25 cellular contexts compared by ENCODE assay signal in genomic region chr13:112776354-112776753, GRCh38.
"Had no signal": no experiment of that assay in that cellular context is flagged by ENCODE, and none has a peak within 500 bp of the region (broad histone marks: within the 10 kb centered on the region; RNA-seq: fewer than 3 reads in every experiment).

No MANE protein-coding gene starts in this region.

- H3K4me3 ChIP-seq: dorsolateral prefrontal cortex, gastroesophageal sphincter, skin epidermis, upper lobe of left lung, vagina had no signal

- H3K27me3 ChIP-seq: dorsolateral prefrontal cortex, gastroesophageal sphincter, neutrophil, upper lobe of left lung, vagina had no signal

- H3K4me3 Mint-ChIP-seq: activated B cell treated with CpG ODN at 0.5 μM for 24 hours; activated CD8-positive, alpha-beta T cell treated with anti-CD3 and anti-CD28 coated beads for 36 hours; activated T-cell treated with anti-CD3 and anti-CD28 coated beads, Interleukin-2, amount 50 U/mL, for 4 hours; activated T-helper 17 cell treated with anti-CD3 and anti-CD28 coated beads, Interleukin-2, amount 50 U/mL, for 72 hours; effector memory CD8-positive, alpha-beta T cell; immature natural killer cell; naive thymus-derived CD4-positive, alpha-beta T cell; stimulated activated effector memory CD8-positive, alpha-beta T cell treated with anti-CD3 and anti-CD28 coated beads, Interleukin-12 subunit alpha, Interleukin-12 subunit beta, amount 100 ng/mL, for 72 hours; stimulated activated naive CD8-positive, alpha-beta T cell treated with anti-CD3 and anti-CD28 coated beads, Interleukin-15, Interleukin-2, amounts not matched to agents 100 ng/mL and 50 ng/mL, for 24 hours; T-helper 17 cell had no signal

- H3K9me3 Mint-ChIP-seq: activated B cell treated with CpG ODN at 0.5 μM for 24 hours; activated CD8-positive, alpha-beta T cell treated with anti-CD3 and anti-CD28 coated beads for 36 hours; activated naive CD4-positive, alpha-beta T cell treated with anti-CD3 and anti-CD28 coated beads, Interleukin-2, amount 50 U/mL, for 72 hours; activated T-cell treated with anti-CD3 and anti-CD28 coated beads, Interleukin-2, amount 50 U/mL, for 4 hours; activated T-helper 17 cell treated with anti-CD3 and anti-CD28 coated beads, Interleukin-2, amount 50 U/mL, for 72 hours; effector memory CD8-positive, alpha-beta T cell; immature natural killer cell; naive thymus-derived CD4-positive, alpha-beta T cell; stimulated activated effector memory CD8-positive, alpha-beta T cell treated with anti-CD3 and anti-CD28 coated beads, Interleukin-12 subunit alpha, Interleukin-12 subunit beta, amount 100 ng/mL, for 72 hours; stimulated activated naive CD8-positive, alpha-beta T cell treated with anti-CD3 and anti-CD28 coated beads, Interleukin-15, Interleukin-2, amounts not matched to agents 100 ng/mL and 50 ng/mL, for 24 hours had no signal

- H3K27ac Mint-ChIP-seq: activated B cell treated with CpG ODN at 0.5 μM for 24 hours; activated CD8-positive, alpha-beta T cell treated with anti-CD3 and anti-CD28 coated beads for 36 hours; activated T-helper 17 cell treated with anti-CD3 and anti-CD28 coated beads, Interleukin-2, amount 50 U/mL, for 72 hours; effector memory CD8-positive, alpha-beta T cell; immature natural killer cell; naive thymus-derived CD4-positive, alpha-beta T cell; stimulated activated effector memory CD8-positive, alpha-beta T cell treated with anti-CD3 and anti-CD28 coated beads, Interleukin-12 subunit alpha, Interleukin-12 subunit beta, amount 100 ng/mL, for 72 hours; stimulated activated naive CD8-positive, alpha-beta T cell treated with anti-CD3 and anti-CD28 coated beads, Interleukin-15, Interleukin-2, amounts not matched to agents 100 ng/mL and 50 ng/mL, for 24 hours; T-helper 17 cell had no signal

- DNase-seq: activated B cell treated with CpG ODN at 0.5 μM for 24 hours; activated CD4-positive, alpha-beta T cell treated with anti-CD3 and anti-CD28 coated beads, Interleukin-2, amount 50 U/mL, for 1 hour; activated CD8-positive, alpha-beta T cell treated with anti-CD3 and anti-CD28 coated beads for 36 hours; activated naive CD4-positive, alpha-beta T cell; activated T-cell treated with anti-CD3 and anti-CD28 coated beads, Interleukin-2, amount 50 U/mL, for 4 hours; effector memory CD8-positive, alpha-beta T cell; hypothalamus; immature natural killer cell; left colon; mammary epithelial cell; midbrain; naive thymus-derived CD4-positive, alpha-beta T cell; stimulated activated CD4-positive, alpha-beta T cell treated with anti-CD3 and anti-CD28 coated beads, Interleukin-12 subunit alpha, Interleukin-12 subunit beta, amount 100 ng/mL, for 4 hours; stimulated activated CD4-positive, alpha-beta T cell treated with anti-CD3 and anti-CD28 coated beads, Interleukin-4, amount 100 ng/mL, for 24 hours; T-helper 17 cell had no signal

- H3K27me3 Mint-ChIP-seq: activated B cell treated with CpG ODN at 0.5 μM for 24 hours; activated CD8-positive, alpha-beta T cell treated with anti-CD3 and anti-CD28 coated beads for 36 hours; activated T-helper 17 cell treated with anti-CD3 and anti-CD28 coated beads, Interleukin-2, amount 50 U/mL, for 72 hours; effector memory CD8-positive, alpha-beta T cell; naive thymus-derived CD4-positive, alpha-beta T cell; stimulated activated naive CD8-positive, alpha-beta T cell treated with anti-CD3 and anti-CD28 coated beads, Interleukin-15, Interleukin-2, amounts not matched to agents 100 ng/mL and 50 ng/mL, for 24 hours; T-helper 17 cell had no signal

- H3K4me1 Mint-ChIP-seq: activated B cell treated with CpG ODN at 0.5 μM for 24 hours had no signal

- H3K36me3 Mint-ChIP-seq: activated naive CD4-positive, alpha-beta T cell treated with anti-CD3 and anti-CD28 coated beads, Interleukin-2, amount 50 U/mL, for 72 hours; stimulated activated effector memory CD8-positive, alpha-beta T cell treated with anti-CD3 and anti-CD28 coated beads, Interleukin-12 subunit alpha, Interleukin-12 subunit beta, amount 100 ng/mL, for 72 hours had no signal

- H3K27ac ChIP-seq: gastroesophageal sphincter, neutrophil, skin epidermis, upper lobe of left lung, vagina had no signal

- ATAC-seq: activated CD8-positive, alpha-beta T cell treated with anti-CD3 and anti-CD28 coated beads for 36 hours; activated naive CD4-positive, alpha-beta T cell treated with anti-CD3 and anti-CD28 coated beads, Interleukin-2, amount 50 U/mL, for 72 hours; activated T-cell treated with anti-CD3 and anti-CD28 coated beads, Interleukin-2, amount 50 U/mL, for 4 hours; activated T-helper 17 cell treated with anti-CD3 and anti-CD28 coated beads, Interleukin-2, amount 50 U/mL, for 72 hours; effector memory CD8-positive, alpha-beta T cell; gastroesophageal sphincter; left colon; naive thymus-derived CD4-positive, alpha-beta T cell; stimulated activated effector memory CD8-positive, alpha-beta T cell treated with anti-CD3 and anti-CD28 coated beads, Interleukin-12 subunit alpha, Interleukin-12 subunit beta, amount 100 ng/mL, for 72 hours; T-helper 17 cell had no signal

- H3K9me3 ChIP-seq: gastroesophageal sphincter, neutrophil, upper lobe of left lung, vagina had no signal

- H3K36me3 ChIP-seq: gastroesophageal sphincter, upper lobe of left lung, vagina had no signal
